Comparison of ENCODE assay signal across 28 cellular contexts in genomic region chr4:1112174-1112820, GRCh38. TPM values are rescaled to one million over a fixed set of nuclear protein-coding genes. Genes with fewer than 3 reads are reported as not detected.
DNase-seq lines count a peak whose midpoint lies in the region; ATAC-seq and TF ChIP-seq lines count a peak whose summit lies in the region.
"Had no signal": no experiment of that assay in that cellular context is flagged by ENCODE, and none has a peak within 500 bp of the region (broad histone marks: within the 10 kb centered on the region; RNA-seq: fewer than 3 reads in every experiment).

No MANE protein-coding gene starts in this region.

- no peaks in the 10 kb centered on the region for H3F3A ChIP-seq in SK-N-SH (replicated peaks; ENCODE audit: insufficient read depth)
- H3F3A ChIP-seq in GM23338 (replicated peaks; ENCODE audit: low read depth) = no peaks in the 10 kb centered on the region

- H3K4me1 Mint-ChIP-seq in GM23338 (peaks cover 5% of the 10 kb centered on the region; the same call in 2 of the 3 replicates), progenitor cell of endocrine pancreas (ENCODE audit: low read depth) (peaks cover 9% of the 10 kb centered on the region)
- H3K4me1 Mint-ChIP-seq in central memory CD8-positive, alpha-beta T cell = no peaks in the 10 kb centered on the region
- H3K4me1 Mint-ChIP-seq: activated CD4-positive, alpha-beta memory T cell treated with anti-CD3 and anti-CD28 coated beads, Interleukin-2, amount 10 ng/mL, durations not matched to agents 7 days and 5 days; immature natural killer cell had no signal

- H3K9me3 Mint-ChIP-seq in GM23338 (peaks cover 4% of the 10 kb centered on the region; the same call in 1 of the 3 replicates), progenitor cell of endocrine pancreas (ENCODE audit: low read depth) (no peaks in the 10 kb centered on the region)
- H3K9me3 Mint-ChIP-seq in central memory CD8-positive, alpha-beta T cell = no peaks in the 10 kb centered on the region
- H3K9me3 Mint-ChIP-seq: activated CD4-positive, alpha-beta memory T cell treated with anti-CD3 and anti-CD28 coated beads, Interleukin-2, amount 10 ng/mL, durations not matched to agents 7 days and 5 days; brain; immature natural killer cell; T-helper 2 cell treated with Interferon-gamma antibody and Interleukin-4, amounts not matched to agents 5 μg/mL and 100 μg/mL, for 36 hours had no signal

- no peaks in the 10 kb centered on the region for H4K20me1 ChIP-seq in SK-N-SH (ENCODE audit: insufficient read depth)
- 0 out of 2 replicates have a peak, but pooled peaks cover 3% of the 10 kb centered on the region for H4K20me1 ChIP-seq in GM23338 (replicated peaks; ENCODE audit: insufficient read depth)

- no peak for TF ChIP-seq RAD21 in SK-N-SH (IDR thresholded peaks at IDR 0.05; ENCODE audit: low read length)

- H3K4me1 ChIP-seq in SK-N-SH (ENCODE audit: control insufficient read depth in 1 of 2, insufficient read depth in 2 of 2, low read depth in 1 of 2, low read length in 1 of 2) = no peaks in the 10 kb centered on the region; a peak in 1 of 4 replicates
- peaks cover 4% of the 10 kb centered on the region; the same call in 1 of the 2 replicates for H3K4me1 ChIP-seq in GM23338 (ENCODE audit: insufficient read depth)

- DNase-seq in SK-N-SH (peak; percentile 35), GM23338 (ENCODE audit: low spot score) (peak; percentile 22), progenitor cell of endocrine pancreas (ENCODE audit: low spot score, unreplicated experiment) (no peak), cortex of kidney (lab: John Stamatoyannopoulos, UW) (no peak)
- no peak for DNase-seq in central memory CD8-positive, alpha-beta T cell (ENCODE audit: low spot score in 2 of 2)
- no peak for DNase-seq in stimulated activated CD8-positive, alpha-beta memory T cell treated with anti-CD3 and anti-CD28 coated beads, Interleukin-4, amount 100 ng/mL, for 48 hours
- DNase-seq: activated CD4-positive, alpha-beta memory T cell treated with anti-CD3 and anti-CD28 coated beads, Interleukin-2, amount 10 ng/mL, durations not matched to agents 7 days and 5 days; activated effector memory CD4-positive, alpha-beta T cell treated with Interleukin-2 at 50 U/mL for 16 hours; activated T-cell treated with anti-CD3 and anti-CD28 coated beads for 4 hours; effector memory CD4-positive, alpha-beta T cell; foreskin melanocyte; immature natural killer cell; Karpas-422; MV-4-11; NCI-H187; NCI-H2171 treated with DMSO at 0.1 percent for 48 hours; NCI-H524 treated with DMSO at 0.1 percent for 48 hours; sigmoid colon; stimulated activated CD4-positive, alpha-beta T cell treated with anti-CD3 and anti-CD28 coated beads, Interleukin-15, amount 100 ng/mL, for 24 hours had no signal

- H3K9ac ChIP-seq in SK-N-SH = no peak overlapping the region

- no peak overlapping the region for H3K27ac Mint-ChIP-seq in GM23338
- no peak overlapping the region for H3K27ac Mint-ChIP-seq in central memory CD8-positive, alpha-beta T cell (ENCODE audit: low read depth)
- H3K27ac Mint-ChIP-seq in progenitor cell of endocrine pancreas = no peak overlapping the region
- H3K27ac Mint-ChIP-seq: activated CD4-positive, alpha-beta memory T cell treated with anti-CD3 and anti-CD28 coated beads, Interleukin-2, amount 10 ng/mL, durations not matched to agents 7 days and 5 days; brain; T-helper 2 cell treated with Interferon-gamma antibody and Interleukin-4, amounts not matched to agents 5 μg/mL and 100 μg/mL, for 36 hours had no signal

- H3K36me3 ChIP-seq in SK-N-SH (replicated peaks in 1 of 2; ENCODE audit: control insufficient read depth in 1 of 2, insufficient read depth in 2 of 2, low read length in 1 of 2) (no peaks in the 10 kb centered on the region), GM23338 (ENCODE audit: insufficient read depth) (no peaks in the 10 kb centered on the region)
- H3K36me3 ChIP-seq: sigmoid colon, tibial nerve had no signal

- H3K4me3 Mint-ChIP-seq in GM23338 (peak overlapping the region; percentile 49; the same call in 2 of the 3 replicates), progenitor cell of endocrine pancreas (ENCODE audit: low read depth) (peak overlapping the region; percentile 51)
- H3K4me3 Mint-ChIP-seq in central memory CD8-positive, alpha-beta T cell = peak overlapping the region; percentile 30
- H3K4me3 Mint-ChIP-seq: activated CD4-positive, alpha-beta memory T cell treated with anti-CD3 and anti-CD28 coated beads, Interleukin-2, amount 10 ng/mL, durations not matched to agents 7 days and 5 days; brain; T-helper 2 cell treated with Interferon-gamma antibody and Interleukin-4, amounts not matched to agents 5 μg/mL and 100 μg/mL, for 36 hours had no signal

- no peaks in the 10 kb centered on the region for H3K79me2 ChIP-seq in SK-N-SH (ENCODE audit: insufficient read depth)
- peaks cover 12% of the 10 kb centered on the region; the same call in 1 of the 2 replicates for H3K79me2 ChIP-seq in GM23338 (replicated peaks; ENCODE audit: insufficient read depth)
- H3K79me2 ChIP-seq: hepatocyte had no signal

- 45% methylated on average over 20 of the region's 27 CpGs for WGBS in SK-N-SH (ENCODE audit: low lambda C conversion rate)

- no peaks in the 10 kb centered on the region for H3K9me3 ChIP-seq in SK-N-SH
- H3K9me3 ChIP-seq: sigmoid colon, tibial nerve had no signal

- H3K4me2 ChIP-seq in SK-N-SH (no peak overlapping the region), GM23338 (no peak overlapping the region)

- no peaks in the 10 kb centered on the region; the same call in 2 of the 3 replicates for H3K36me3 Mint-ChIP-seq in GM23338 (ENCODE audit: low read depth)
- H3K36me3 Mint-ChIP-seq in central memory CD8-positive, alpha-beta T cell (ENCODE audit: insufficient read depth) = peaks cover 2% of the 10 kb centered on the region
- no peaks in the 10 kb centered on the region for H3K36me3 Mint-ChIP-seq in progenitor cell of endocrine pancreas (ENCODE audit: insufficient read depth)
- H3K36me3 Mint-ChIP-seq: brain, immature natural killer cell had no signal

- H3K27ac ChIP-seq in SK-N-SH (ENCODE audit: low read depth in 2 of 2, low read length in 1 of 2) (no peak overlapping the region), GM23338 (ENCODE audit: low read depth) (no peak overlapping the region)
- H3K27ac ChIP-seq: hepatocyte, sigmoid colon, tibial nerve had no signal

- H3K4me3 ChIP-seq in SK-N-SH (ENCODE audit: low read depth in 2 of 2, low read length in 1 of 2) = no peak overlapping the region; a peak in 1 of 4 replicates
- H3K4me3 ChIP-seq in GM23338 = peak overlapping the region; percentile 32; the same call in 1 of the 2 replicates
- H3K4me3 ChIP-seq: hepatocyte had no signal

- TF ChIP-seq EP300 in SK-N-SH (IDR thresholded peaks at IDR 0.05; ENCODE audit: borderline replicate concordance in 1 of 2, low read depth in 1 of 2, low read length in 1 of 2) = no peak

- ATAC-seq in SK-N-SH treated with all-trans-retinoic acid at 6 μM for 48 hours (no peak), GM23338 (peak; percentile 13; the same call in 2 of the 3 replicates), GM18502 (IDR thresholded peaks at IDR 0.05; ENCODE audit: poor library complexity, unreplicated experiment) (no peak)
- ATAC-seq in central memory CD8-positive, alpha-beta T cell (replicated peaks; ENCODE audit: extremely low read depth, poor library complexity, severe bottlenecking) = no peak

- H3K27me3 Mint-ChIP-seq in GM23338 (ENCODE audit: insufficient read depth, low read depth, poor library complexity) = peaks cover 17% of the 10 kb centered on the region
- H3K27me3 Mint-ChIP-seq in central memory CD8-positive, alpha-beta T cell = peaks cover 41% of the 10 kb centered on the region
- peaks cover 23% of the 10 kb centered on the region for H3K27me3 Mint-ChIP-seq in progenitor cell of endocrine pancreas

- H3K9me2 ChIP-seq in SK-N-SH = no peaks in the 10 kb centered on the region
- H3K9me2 ChIP-seq in GM23338 (ENCODE audit: insufficient read depth) = no peaks in the 10 kb centered on the region

- POLR2A ChIA-PET in SK-N-SH (lab: Yijun Ruan, JAX) = no interaction called here

- TF ChIP-seq CTCF in SK-N-SH (IDR thresholded peaks at IDR 0.05) (no peak), GM23338 (conservative IDR thresholded peaks at IDR 0.05; ENCODE audit: low read depth in 2 of 2) (no peak), progenitor cell of endocrine pancreas (IDR thresholded peaks at IDR 0.05; ENCODE audit: unreplicated experiment) (no peak)

- CTCF ChIA-PET in SK-N-SH (lab: Yijun Ruan, JAX) = no interaction called here

- H2AFZ ChIP-seq in SK-N-SH (ENCODE audit: low read depth) (no peak overlapping the region), GM23338 (no peak overlapping the region)

- peaks cover 22% of the 10 kb centered on the region; the same call in 1 of the 2 replicates for H3K27me3 ChIP-seq in SK-N-SH (ENCODE audit: insufficient read depth)
- peaks cover 20% of the 10 kb centered on the region; the same call in 1 of the 2 replicates for H3K27me3 ChIP-seq in GM23338 (ENCODE audit: insufficient read depth)

TF ChIP-seq in SK-N-SH, 30 proteins besides CTCF, POLR2A, EP300 and RAD21 (continues in another document):
- TF ChIP-seq RCOR1 (IDR thresholded peaks at IDR 0.05; ENCODE audit: low read length) (no peak), NRF1 (IDR thresholded peaks at IDR 0.05; ENCODE audit: low read depth, low read length) (no peak), YY1 (IDR thresholded peaks at IDR 0.05; ENCODE audit: low read depth) (no peak), MEF2A (IDR thresholded peaks at IDR 0.05; ENCODE audit: borderline replicate concordance, low read depth) (no peak), GABPA (IDR thresholded peaks at IDR 0.05; ENCODE audit: low read depth) (no peak)

TF ChIP-seq in SK-N-SH treated with all-trans-retinoic acid at 6 μM for 48 hours, 23 proteins besides CTCF, POLR2A, EP300 and RAD21 (continues in another document):
- no peak for TF ChIP-seq ZNF70 (CRISPR knock-in tag; IDR thresholded peaks at IDR 0.05)
- no peak for TF ChIP-seq ZNF8 (CRISPR knock-in tag; IDR thresholded peaks at IDR 0.05)
- TF ChIP-seq GLIS3 (CRISPR knock-in tag; IDR thresholded peaks at IDR 0.05) = no peak
- no peak for TF ChIP-seq BACH2 (CRISPR knock-in tag; IDR thresholded peaks at IDR 0.05; ENCODE audit: borderline replicate concordance)

TF ChIP-seq in GM23338, 12 proteins besides CTCF, POLR2A, EP300 and RAD21 (continues in another document):
- TF ChIP-seq ZNF331 (CRISPR knock-in tag; IDR thresholded peaks at IDR 0.05; ENCODE audit: low read depth) = no peak
- no peak for TF ChIP-seq ZNF114 (CRISPR knock-in tag; IDR thresholded peaks at IDR 0.05)
- no peak for TF ChIP-seq CREB1 (CRISPR knock-in tag; IDR thresholded peaks at IDR 0.05; ENCODE audit: low read depth)
- TF ChIP-seq EZH2phosphoT487 (IDR thresholded peaks at IDR 0.05; ENCODE audit: unreplicated experiment) = no peak
- TF ChIP-seq POLR2AphosphoS5 (IDR thresholded peaks at IDR 0.05; ENCODE audit: low read depth) = no peak

RNA-seq across cellular contexts. Expression of gene RNF212, which starts 1.1 kb away (rescaled TPM):
- polyA plus RNA-seq in SK-N-SH (2012; rRNA removed) (7.0 and 9.3 TPM in 2 replicates), GM23338 (2016; fragmentation: Nextera tagmentation; extraction: Ambion mirVana) (17.0 and 19.7 TPM in 2 replicates)
- 6.6 and 7.1 TPM in 2 replicates for polyA plus RNA-seq in SK-N-SH (2012; cell fraction: cytosol; rRNA removed)
- polyA plus RNA-seq in SK-N-SH (2012; cell fraction: nucleus; rRNA removed) = 21.0 and 25.2 TPM in 2 replicates
- 11.8 and 20.6 TPM in 2 replicates for total RNA-seq in GM23338 (2014; rRNA removed; shearing (Covaris generic))
- total RNA-seq in progenitor cell of endocrine pancreas = 11.2 and 11.6 TPM in 2 replicates
- total RNA-seq: A172, H4, SK-MEL-5 had no signal

Comparison
In these comparisons a context has a peak if more than half of its experiments do, and no peak if none do; other contexts are left out.
1. DNase-seq: peak in SK-N-SH (single experiment) and GM23338 (single experiment); none in central memory CD8-positive, alpha-beta T cell (0 of 2), progenitor cell of endocrine pancreas (single experiment), stimulated activated CD8-positive, alpha-beta memory T cell treated with anti-CD3 and anti-CD28 coated beads, Interleukin-4, amount 100 ng/mL, for 48 hours (single experiment) and cortex of kidney (single experiment).
2. Peak in every context shown above with its lines, with median percentiles within 50 percentile points of each other: H3K4me3 Mint-ChIP-seq.